In the genomic region with DNA sequence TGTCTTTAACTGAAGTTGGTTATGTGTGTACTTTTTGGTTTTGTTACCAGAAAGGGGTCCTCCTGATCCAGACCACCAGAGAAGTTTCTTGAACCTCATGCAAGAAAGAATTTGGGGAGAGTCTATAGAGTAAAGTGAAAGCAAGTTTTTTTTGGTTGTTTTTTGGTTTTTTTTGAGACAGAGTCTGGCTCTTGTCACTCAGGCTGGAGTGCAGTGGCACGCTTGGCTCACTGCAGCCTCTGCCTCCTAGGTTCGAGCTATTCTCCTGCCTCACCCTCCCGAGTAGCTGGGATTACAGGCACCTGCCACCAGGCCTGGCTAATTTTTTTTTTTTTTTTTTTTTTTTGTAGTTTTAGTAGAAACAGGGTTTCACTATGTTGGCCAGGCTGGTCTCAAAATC, we compare ENCODE assay signal across 1 cellular context.
A peak's percentile ranks its signal among the peaks of the same experiment; 100 is the strongest.
TF ChIP-seq lines count a peak whose summit lies in the region.

No MANE protein-coding gene starts in this region.

TF ChIP-seq in GM12878, 131 proteins besides CTCF, POLR2A, EP300 and RAD21:
- TF ChIP-seq, protein P1, sequence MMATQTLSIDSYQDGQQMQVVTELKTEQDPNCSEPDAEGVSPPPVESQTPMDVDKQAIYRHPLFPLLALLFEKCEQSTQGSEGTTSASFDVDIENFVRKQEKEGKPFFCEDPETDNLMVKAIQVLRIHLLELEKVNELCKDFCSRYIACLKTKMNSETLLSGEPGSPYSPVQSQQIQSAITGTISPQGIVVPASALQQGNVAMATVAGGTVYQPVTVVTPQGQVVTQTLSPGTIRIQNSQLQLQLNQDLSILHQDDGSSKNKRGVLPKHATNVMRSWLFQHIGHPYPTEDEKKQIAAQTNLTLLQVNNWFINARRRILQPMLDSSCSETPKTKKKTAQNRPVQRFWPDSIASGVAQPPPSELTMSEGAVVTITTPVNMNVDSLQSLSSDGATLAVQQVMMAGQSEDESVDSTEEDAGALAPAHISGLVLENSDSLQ (IDR thresholded peaks at IDR 0.05): peak; percentile 51; the same call in 1 of the 2 replicates
